In the genomic region with DNA sequence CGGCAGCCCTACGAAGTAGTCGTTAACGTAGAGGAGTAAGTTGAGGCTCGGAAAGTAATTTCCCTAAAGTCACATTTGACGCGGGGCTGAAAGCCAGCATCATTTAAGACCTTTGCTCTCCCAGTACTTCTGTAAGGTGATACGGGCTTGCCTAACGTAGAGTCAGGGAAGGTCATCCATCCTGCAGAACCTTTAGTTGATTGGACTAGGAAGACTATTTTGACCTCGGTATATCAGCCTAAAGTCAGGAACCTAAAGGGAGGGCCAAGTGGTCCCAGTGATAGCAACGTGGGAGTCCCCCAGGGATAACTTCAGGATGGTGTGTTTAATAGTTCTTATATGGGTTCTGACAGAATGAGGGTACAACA, we compare ENCODE assay signal across 8 cellular contexts. TPM values are rescaled to one million over a fixed set of nuclear protein-coding genes. Genes with fewer than 3 reads are reported as not detected.
A peak's percentile ranks its signal among the peaks of the same experiment; 100 is the strongest.
DNase-seq lines count a peak whose midpoint lies in the region; ATAC-seq and TF ChIP-seq lines count a peak whose summit lies in the region.

No MANE protein-coding gene starts in this region.

- H3K9ac ChIP-seq in SK-N-SH: peak overlapping the region; percentile 84

- ATAC-seq in SK-N-SH treated with all-trans-retinoic acid at 6 μM for 48 hours (no peak), HG03439 (IDR thresholded peaks at IDR 0.05; ENCODE audit: unreplicated experiment) (no peak)
- ATAC-seq in activated naive CD8-positive, alpha-beta T cell treated with anti-CD3 and anti-CD28 coated beads, Interleukin-2, amount 50 U/mL, for 24 hours: no peak

- no peak for DNase-seq in SK-N-SH
- no peak for DNase-seq in activated naive CD8-positive, alpha-beta T cell treated with anti-CD3 and anti-CD28 coated beads, Interleukin-2, amount 50 U/mL, for 24 hours
- DNase-seq in kidney epithelial cell (ENCODE audit: low read depth): no peak
- DNase-seq in substantia nigra (lab: John Stamatoyannopoulos, UW): no peak
- DNase-seq in DMS 273 treated with DMSO at 0.1 percent for 48 hours (lab: John Stamatoyannopoulos, UW): no peak
- DNase-seq in GM10248 (ENCODE audit: extremely low spot score): no peak

- H3K9me3 Mint-ChIP-seq in activated naive CD8-positive, alpha-beta T cell treated with anti-CD3 and anti-CD28 coated beads, Interleukin-2, amount 50 U/mL, for 24 hours: no peaks in the 10 kb centered on the region

- no peaks in the 10 kb centered on the region for H3K27me3 Mint-ChIP-seq in activated naive CD8-positive, alpha-beta T cell treated with anti-CD3 and anti-CD28 coated beads, Interleukin-2, amount 50 U/mL, for 24 hours

- H4K20me1 ChIP-seq in SK-N-SH (ENCODE audit: insufficient read depth): no peaks in the 10 kb centered on the region

- H3K36me3 ChIP-seq in SK-N-SH (replicated peaks in 1 of 2; ENCODE audit: control insufficient read depth in 1 of 2, insufficient read depth in 2 of 2, low read length in 1 of 2) (peaks cover 27 to 40% of the 10 kb centered on the region in 2 experiments), kidney epithelial cell (ENCODE audit: control insufficient read depth, insufficient read depth, low read length) (no peaks in the 10 kb centered on the region)

- peaks cover 10% of the 10 kb centered on the region for H3F3A ChIP-seq in SK-N-SH (replicated peaks; ENCODE audit: insufficient read depth)

- H3K79me2 ChIP-seq in SK-N-SH (ENCODE audit: insufficient read depth): peaks cover 46% of the 10 kb centered on the region

- TF ChIP-seq CTCF in SK-N-SH (IDR thresholded peaks at IDR 0.05): no peak
- no peak for TF ChIP-seq CTCF in kidney epithelial cell (IDR thresholded peaks at IDR 0.05; ENCODE audit: insufficient read depth, low read length, poor library complexity, severe bottlenecking)
- no peak for TF ChIP-seq CTCF in GM10248 (IDR thresholded peaks at IDR 0.05; ENCODE audit: control extremely low read depth, extremely low read depth, low read depth, missing control alignments)

- peak overlapping the region; percentile 54 for H2AFZ ChIP-seq in SK-N-SH (ENCODE audit: low read depth)

- H3K27ac ChIP-seq in SK-N-SH (ENCODE audit: low read depth in 2 of 2, low read length in 1 of 2) (peak overlapping the region; percentile 60 to 66; a peak in 2 of 4 replicates), substantia nigra (ENCODE audit: low read depth, low read length, poor library complexity, severe bottlenecking) (peak overlapping the region; percentile 90)

- no peak for TF ChIP-seq RAD21 in SK-N-SH (IDR thresholded peaks at IDR 0.05; ENCODE audit: low read length)

- peaks cover 38% of the 10 kb centered on the region for H3K36me3 Mint-ChIP-seq in activated naive CD8-positive, alpha-beta T cell treated with anti-CD3 and anti-CD28 coated beads, Interleukin-2, amount 50 U/mL, for 24 hours (ENCODE audit: low read depth)

- H3K27ac Mint-ChIP-seq in activated naive CD8-positive, alpha-beta T cell treated with anti-CD3 and anti-CD28 coated beads, Interleukin-2, amount 50 U/mL, for 24 hours: peak overlapping the region; percentile 99

- no peaks in the 10 kb centered on the region for H3K27me3 ChIP-seq in SK-N-SH (ENCODE audit: insufficient read depth)
- H3K27me3 ChIP-seq in kidney epithelial cell (ENCODE audit: control insufficient read depth, insufficient read depth, low read length): no peaks in the 10 kb centered on the region

- H3K4me1 ChIP-seq in SK-N-SH (ENCODE audit: control insufficient read depth in 1 of 2, insufficient read depth in 2 of 2, low read depth in 1 of 2, low read length in 1 of 2): peaks cover 10% of the 10 kb centered on the region in 2 experiments; a peak in 2 of 4 replicates

- peak overlapping the region; percentile 99 for H3K4me3 Mint-ChIP-seq in activated naive CD8-positive, alpha-beta T cell treated with anti-CD3 and anti-CD28 coated beads, Interleukin-2, amount 50 U/mL, for 24 hours

- no peak for TF ChIP-seq EP300 in SK-N-SH (IDR thresholded peaks at IDR 0.05; ENCODE audit: borderline replicate concordance in 1 of 2, low read depth in 1 of 2, low read length in 1 of 2)

- peak overlapping the region; percentile 93 for H3K4me2 ChIP-seq in SK-N-SH

- peak overlapping the region; percentile 85 to 92 for H3K4me3 ChIP-seq in SK-N-SH (ENCODE audit: low read depth in 2 of 2, low read length in 1 of 2)
- peak overlapping the region; percentile 78 for H3K4me3 ChIP-seq in kidney epithelial cell (ENCODE audit: low read depth, low read length)

- H3K4me1 Mint-ChIP-seq in activated naive CD8-positive, alpha-beta T cell treated with anti-CD3 and anti-CD28 coated beads, Interleukin-2, amount 50 U/mL, for 24 hours: peaks cover 41% of the 10 kb centered on the region

- 3% methylated on average over 11 of the region's 11 CpGs for WGBS in SK-N-SH (ENCODE audit: low lambda C conversion rate)

- POLR2A ChIA-PET in SK-N-SH (lab: Yijun Ruan, JAX): interaction anchor here (1.0 to 1.4 kb wide), 4 partner anchors 26 to 247 kb away, joined by 3 to 13 read pairs (median 5); no protein-coding TSS in a partner anchor
- POLR2A ChIA-PET in GM10248 (lab: Yijun Ruan, JAX): no interaction called here

- no peaks in the 10 kb centered on the region for H3K9me2 ChIP-seq in SK-N-SH

- CTCF ChIA-PET in SK-N-SH (lab: Yijun Ruan, JAX): interaction anchor here (2.1 kb wide), 2 partner anchors 17 to 68 kb away, joined by 5 to 8 read pairs; no protein-coding TSS in a partner anchor
- CTCF ChIA-PET in GM10248 (lab: Yijun Ruan, JAX): interaction anchor here (1.1 kb wide), 1 partner anchor 1110 kb away, joined by 3 read pairs; no protein-coding TSS in a partner anchor

- H3K9me3 ChIP-seq in SK-N-SH: no peaks in the 10 kb centered on the region

TF ChIP-seq in SK-N-SH, 30 proteins besides CTCF, POLR2A, EP300 and RAD21:
- TF ChIP-seq FOXJ3 (CRISPR knock-in tag; IDR thresholded peaks at IDR 0.05): no peak

TF ChIP-seq in SK-N-SH treated with all-trans-retinoic acid at 6 μM for 48 hours, 23 proteins besides CTCF, POLR2A, EP300 and RAD21:
- TF ChIP-seq ZC3H10 (CRISPR knock-in tag; IDR thresholded peaks at IDR 0.05): no peak
- no peak for TF ChIP-seq TOX (CRISPR knock-in tag; IDR thresholded peaks at IDR 0.05; ENCODE audit: borderline replicate concordance)
- no peak for TF ChIP-seq SNAI2 (CRISPR knock-in tag; IDR thresholded peaks at IDR 0.05)
- no peak for TF ChIP-seq ZNF70 (CRISPR knock-in tag; IDR thresholded peaks at IDR 0.05)
- TF ChIP-seq POU6F1 (CRISPR knock-in tag; IDR thresholded peaks at IDR 0.05; ENCODE audit: borderline replicate concordance, low read depth): no peak
- TF ChIP-seq ISL1 (CRISPR knock-in tag; IDR thresholded peaks at IDR 0.05): no peak
- TF ChIP-seq BACH2 (CRISPR knock-in tag; IDR thresholded peaks at IDR 0.05; ENCODE audit: borderline replicate concordance): no peak
- TF ChIP-seq, protein P1, sequence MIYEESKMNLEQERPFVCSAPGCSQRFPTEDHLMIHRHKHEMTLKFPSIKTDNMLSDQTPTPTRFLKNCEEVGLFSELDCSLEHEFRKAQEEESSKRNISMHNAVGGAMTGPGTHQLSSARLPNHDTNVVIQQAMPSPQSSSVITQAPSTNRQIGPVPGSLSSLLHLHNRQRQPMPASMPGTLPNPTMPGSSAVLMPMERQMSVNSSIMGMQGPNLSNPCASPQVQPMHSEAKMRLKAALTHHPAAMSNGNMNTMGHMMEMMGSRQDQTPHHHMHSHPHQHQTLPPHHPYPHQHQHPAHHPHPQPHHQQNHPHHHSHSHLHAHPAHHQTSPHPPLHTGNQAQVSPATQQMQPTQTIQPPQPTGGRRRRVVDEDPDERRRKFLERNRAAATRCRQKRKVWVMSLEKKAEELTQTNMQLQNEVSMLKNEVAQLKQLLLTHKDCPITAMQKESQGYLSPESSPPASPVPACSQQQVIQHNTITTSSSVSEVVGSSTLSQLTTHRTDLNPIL (CRISPR knock-in tag; IDR thresholded peaks at IDR 0.05; ENCODE audit: low read depth): no peak

RNA-seq across cellular contexts. Expression of gene NUP214, which starts 0.7 kb away (rescaled TPM):
- polyA plus RNA-seq in SK-N-SH (2012; rRNA removed): 7.6 and 8.0 TPM in 2 replicates
- polyA plus RNA-seq in SK-N-SH (2012; cell fraction: cytosol; rRNA removed): 3.6 and 4.9 TPM in 2 replicates
- polyA plus RNA-seq in SK-N-SH (2012; cell fraction: nucleus; rRNA removed): 19.0 and 24.8 TPM in 2 replicates
- 30.5 and 31.8 TPM in 2 replicates for total RNA-seq in kidney epithelial cell

RNA-seq across cellular contexts. Expression of gene AIF1L, which starts 29.7 kb away (rescaled TPM):
- 0.26 and 0.50 TPM in 2 replicates for polyA plus RNA-seq in SK-N-SH (2012; rRNA removed)
- polyA plus RNA-seq in SK-N-SH (2012; cell fraction: cytosol; rRNA removed): 0.28 and 0.45 TPM in 2 replicates
- 0.24 and 0.38 TPM in 2 replicates for polyA plus RNA-seq in SK-N-SH (2012; cell fraction: nucleus; rRNA removed)
- 50.7 and 58.4 TPM in 2 replicates for total RNA-seq in kidney epithelial cell
